8 cellular contexts compared by ENCODE assay signal in genomic region chr2:84515788-84516187, GRCh38. TPM values are rescaled to one million over a fixed set of nuclear protein-coding genes. Genes with fewer than 3 reads are reported as not detected.
DNase-seq lines count a peak whose midpoint lies in the region; ATAC-seq and TF ChIP-seq lines count a peak whose summit lies in the region.

No MANE protein-coding gene starts in this region.

- H3K4me3 Mint-ChIP-seq in stimulated activated naive CD8-positive, alpha-beta T cell treated with anti-CD3 and anti-CD28 coated beads, Interleukin-15, Interleukin-2, amounts not matched to agents 100 ng/mL and 50 ng/mL, for 24 hours = peak overlapping the region; percentile 84
- peak overlapping the region; percentile 81 to 95 (median 90) for H3K4me3 Mint-ChIP-seq in naive thymus-derived CD8-positive, alpha-beta T cell

- peak overlapping the region; percentile 70 for H3K27ac Mint-ChIP-seq in stimulated activated naive CD8-positive, alpha-beta T cell treated with anti-CD3 and anti-CD28 coated beads, Interleukin-15, Interleukin-2, amounts not matched to agents 100 ng/mL and 50 ng/mL, for 24 hours
- peak overlapping the region; percentile 73 to 99 (median 97) for H3K27ac Mint-ChIP-seq in naive thymus-derived CD8-positive, alpha-beta T cell

- H3K9me3 ChIP-seq in duodenal mucosa (ENCODE audit: control insufficient read depth in 1 of 2, low read length in 2 of 2) = no peaks in the 10 kb centered on the region

- H3K4me1 ChIP-seq in duodenal mucosa (ENCODE audit: control insufficient read depth in 1 of 2, insufficient read depth in 2 of 2, low read length in 2 of 2) = peaks cover 4 to 5% of the 10 kb centered on the region in 2 donors

- peaks cover 22% of the 10 kb centered on the region for H3K4me1 Mint-ChIP-seq in stimulated activated naive CD8-positive, alpha-beta T cell treated with anti-CD3 and anti-CD28 coated beads, Interleukin-15, Interleukin-2, amounts not matched to agents 100 ng/mL and 50 ng/mL, for 24 hours (ENCODE audit: low read depth)
- peaks cover 3 to 24% (median 11%) of the 10 kb centered on the region in 4 donors for H3K4me1 Mint-ChIP-seq in naive thymus-derived CD8-positive, alpha-beta T cell

- no peaks in the 10 kb centered on the region for H3K36me3 ChIP-seq in duodenal mucosa (ENCODE audit: control insufficient read depth in 1 of 2, insufficient read depth in 2 of 2, low read length in 2 of 2)

- H3K27me3 Mint-ChIP-seq in stimulated activated naive CD8-positive, alpha-beta T cell treated with anti-CD3 and anti-CD28 coated beads, Interleukin-15, Interleukin-2, amounts not matched to agents 100 ng/mL and 50 ng/mL, for 24 hours = peaks cover 5% of the 10 kb centered on the region
- no peaks in the 10 kb centered on the region for H3K27me3 Mint-ChIP-seq in naive thymus-derived CD8-positive, alpha-beta T cell

- no peak overlapping the region for H3K9ac ChIP-seq in duodenal mucosa (ENCODE audit: low read depth in 1 of 2, low read length in 2 of 2)

- no peak for DNase-seq in stimulated activated naive CD8-positive, alpha-beta T cell treated with anti-CD3 and anti-CD28 coated beads, Interleukin-15, Interleukin-2, amounts not matched to agents 100 U/mL and 50 U/mL, for 24 hours
- DNase-seq in naive thymus-derived CD8-positive, alpha-beta T cell = no peak
- no peak for DNase-seq in stimulated activated naive CD4-positive, alpha-beta T cell treated with Interleukin-2 at 50 U/mL for 16 hours (lab: John Stamatoyannopoulos, UW)
- no peak for DNase-seq in NCI-H524 treated with DMSO at 0.1 percent for 48 hours (lab: John Stamatoyannopoulos, UW)
- DNase-seq in erythroblast (lab: John Stamatoyannopoulos, UW) = no peak
- no peak for DNase-seq in NCI-H128 (lab: John Stamatoyannopoulos, UW; ENCODE audit: unreplicated experiment)

- TF ChIP-seq POLR2A in erythroblast (IDR thresholded peaks at IDR 0.05; ENCODE audit: low read length) = no peak

- H3K27ac ChIP-seq in duodenal mucosa (ENCODE audit: low read depth, low read length) = no peak overlapping the region

- no peaks in the 10 kb centered on the region for H3K27me3 ChIP-seq in duodenal mucosa (ENCODE audit: control insufficient read depth in 1 of 2, insufficient read depth in 2 of 2, low read length in 2 of 2)

- ATAC-seq in stimulated activated naive CD8-positive, alpha-beta T cell treated with anti-CD3 and anti-CD28 coated beads, Interleukin-15, Interleukin-2, amounts not matched to agents 100 U/mL and 50 U/mL, for 24 hours = no peak
- ATAC-seq in naive thymus-derived CD8-positive, alpha-beta T cell = no peak

- POLR2A ChIA-PET in naive thymus-derived CD8-positive, alpha-beta T cell (lab: Charles Lee) = interaction anchor here (0.5 to 0.9 kb wide), 2 partner anchors 346 to 881 kb away, joined by 3 to 4 read pairs; no protein-coding TSS in a partner anchor

- no peaks in the 10 kb centered on the region for H3K9me3 Mint-ChIP-seq in stimulated activated naive CD8-positive, alpha-beta T cell treated with anti-CD3 and anti-CD28 coated beads, Interleukin-15, Interleukin-2, amounts not matched to agents 100 ng/mL and 50 ng/mL, for 24 hours
- H3K9me3 Mint-ChIP-seq in naive thymus-derived CD8-positive, alpha-beta T cell = peaks cover 0 to 15% (median 8%) of the 10 kb centered on the region in 9 donors

- peak overlapping the region; percentile 76 for H3K4me3 ChIP-seq in duodenal mucosa (ENCODE audit: low read depth in 1 of 2, low read length in 2 of 2)

- H3K36me3 Mint-ChIP-seq in stimulated activated naive CD8-positive, alpha-beta T cell treated with anti-CD3 and anti-CD28 coated beads, Interleukin-15, Interleukin-2, amounts not matched to agents 100 ng/mL and 50 ng/mL, for 24 hours (ENCODE audit: low read depth) = no peaks in the 10 kb centered on the region
- H3K36me3 Mint-ChIP-seq in naive thymus-derived CD8-positive, alpha-beta T cell = peaks cover 0 to 8% (median 4%) of the 10 kb centered on the region in 3 donors

RNA-seq across cellular contexts. Expression of gene DNAH6, which starts 0.5 kb away (rescaled TPM):
- 1 to 10 TPM; 1.2 to 1.5 TPM for total RNA-seq in naive thymus-derived CD8-positive, alpha-beta T cell
- 1 to 10 TPM in 2 of 3 donors, under 1 TPM in 1; 0.74 to 1.6 (median 1.1) TPM for polyA plus RNA-seq in naive thymus-derived CD8-positive, alpha-beta T cell

RNA-seq across cellular contexts. Expression of gene SUCLG1, which starts 56.7 kb away (rescaled TPM):
- total RNA-seq in naive thymus-derived CD8-positive, alpha-beta T cell = 10 to 100 TPM; 44.0 to 50.4 TPM
- 10 to 100 TPM; 89.7 to 93.7 (median 92.8) TPM for polyA plus RNA-seq in naive thymus-derived CD8-positive, alpha-beta T cell
